9 cellular contexts compared by ENCODE assay signal in the genomic region with DNA sequence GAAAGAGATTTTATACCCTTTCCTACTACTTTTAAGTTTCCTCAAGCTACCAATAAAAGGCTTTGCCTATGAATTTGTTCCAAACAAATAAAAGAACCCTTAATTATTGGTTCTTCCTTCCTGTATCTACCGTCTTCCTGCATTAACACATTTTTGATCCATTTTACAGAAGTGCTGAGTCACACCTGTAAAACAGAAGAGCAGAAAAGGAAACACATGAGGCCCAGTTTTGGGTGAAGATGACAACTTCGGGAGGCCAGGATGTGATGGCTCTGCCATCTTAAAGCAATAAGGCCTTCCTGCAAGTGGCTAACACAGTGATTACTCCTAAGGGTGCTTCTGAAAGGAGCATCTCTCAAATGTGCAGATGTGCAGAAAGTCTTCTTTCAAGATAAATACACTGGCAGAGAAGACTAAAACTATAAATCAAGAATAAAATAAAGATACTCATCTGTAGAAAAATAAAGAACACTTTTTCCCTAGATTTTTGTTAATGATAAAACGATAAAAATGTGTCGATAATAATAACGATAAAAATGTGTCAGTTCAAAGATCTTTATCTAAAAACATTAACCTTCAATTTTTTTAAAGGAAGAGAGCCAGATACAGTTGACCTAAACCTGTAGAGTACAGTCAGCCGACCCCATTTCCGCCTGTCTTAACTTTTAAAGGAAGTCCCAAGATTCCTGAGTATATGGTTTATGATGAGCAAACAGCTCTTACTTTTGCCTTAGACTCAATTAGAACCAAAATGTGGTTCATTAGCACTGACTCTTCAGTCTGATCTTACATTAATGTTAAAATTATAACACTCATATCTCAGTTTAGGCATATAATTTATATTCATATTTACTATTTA.
DNase-seq lines count a peak whose midpoint lies in the region; ATAC-seq and TF ChIP-seq lines count a peak whose summit lies in the region.
"Had no signal": no experiment of that assay in that cellular context is flagged by ENCODE, and none has a peak within 500 bp of the region (broad histone marks: within the 10 kb centered on the region; RNA-seq: fewer than 3 reads in every experiment).

No MANE protein-coding gene starts in this region.

- H3K79me2 ChIP-seq in Karpas-422 (ENCODE audit: low read length) = peaks cover 30% of the 10 kb centered on the region

- DNase-seq in activated T-cell treated with anti-CD3 and anti-CD28 coated beads, Interleukin-2, amount 50 U/mL, for 72 hours = peak in 1 of 2 donors; percentile 21
- DNase-seq in activated T-cell treated with anti-CD3 and anti-CD28 coated beads, Interleukin-2, amount 50 U/mL, for 4 hours = no peak
- DNase-seq in Karpas-422 = peak; percentile 58
- no peak for DNase-seq in activated CD8-positive, alpha-beta T cell treated with anti-CD3 and anti-CD28 coated beads, Interleukin-2, amount 10 ng/mL, durations not matched to agents 7 days and 5 days
- no peak for DNase-seq in NCI-H446 (lab: John Stamatoyannopoulos, UW)
- DNase-seq in transverse colon = no peak
- DNase-seq in NCI-H2107 treated with DMSO at 0.1 percent for 48 hours (lab: John Stamatoyannopoulos, UW; ENCODE audit: unreplicated experiment) = no peak
- DNase-seq: BE2C had no signal

- H3K4me1 ChIP-seq in Karpas-422 (ENCODE audit: low read length) = peaks cover 20% of the 10 kb centered on the region
- H3K4me1 ChIP-seq in neutrophil (ENCODE audit: control insufficient read depth in 1 of 2, insufficient read depth in 1 of 2, low read depth in 1 of 2, low read length in 1 of 2) = peaks cover 84 to 87% of the 10 kb centered on the region in 2 experiments
- peaks cover 0 to 32% (median 8%) of the 10 kb centered on the region in 4 donors for H3K4me1 ChIP-seq in transverse colon

- H3K4me3 ChIP-seq in Karpas-422 (ENCODE audit: low read length) (no peak overlapping the region), neutrophil (ENCODE audit: low read depth in 1 of 2, low read length in 1 of 2) (peak overlapping the region in 1 of 2 experiments; percentile 19), transverse colon (no peak overlapping the region)

- H3K4me2 ChIP-seq in Karpas-422 (ENCODE audit: low read depth, low read length, poor library complexity, severe bottlenecking) = peak overlapping the region; percentile 12

- H3K36me3 ChIP-seq in Karpas-422 (ENCODE audit: insufficient read depth, low read length) (no peaks in the 10 kb centered on the region), neutrophil (no peaks in the 10 kb centered on the region), transverse colon (no peaks in the 10 kb centered on the region)
- H3K36me3 ChIP-seq: BE2C had no signal

- 77 to 79% methylated on average over 7 of the region's 7 CpGs for WGBS in transverse colon (ENCODE audit: low coverage in 1 of 2), 2 donors

- no peaks in the 10 kb centered on the region for H3K9me2 ChIP-seq in Karpas-422 (replicated peaks; ENCODE audit: insufficient read depth, low read length)

- H3K27ac Mint-ChIP-seq in activated T-cell treated with anti-CD3 and anti-CD28 coated beads, Interleukin-2, amount 50 U/mL, for 72 hours = peak overlapping the region; percentile 17
- peak overlapping the region; percentile 4 for H3K27ac Mint-ChIP-seq in activated CD8-positive, alpha-beta T cell treated with anti-CD3 and anti-CD28 coated beads, Interleukin-2, amount 10 ng/mL, durations not matched to agents 7 days and 5 days

- H3K4me1 Mint-ChIP-seq in activated T-cell treated with anti-CD3 and anti-CD28 coated beads, Interleukin-2, amount 50 U/mL, for 72 hours (ENCODE audit: low read depth) = peaks cover 62% of the 10 kb centered on the region
- peaks cover 47% of the 10 kb centered on the region for H3K4me1 Mint-ChIP-seq in activated T-cell treated with anti-CD3 and anti-CD28 coated beads, Interleukin-2, amount 50 U/mL, for 4 hours (ENCODE audit: low read depth)
- H3K4me1 Mint-ChIP-seq in activated CD8-positive, alpha-beta T cell treated with anti-CD3 and anti-CD28 coated beads, Interleukin-2, amount 10 ng/mL, durations not matched to agents 7 days and 5 days (ENCODE audit: low read depth) = peaks cover 42% of the 10 kb centered on the region

- H3K9me3 Mint-ChIP-seq in activated T-cell treated with anti-CD3 and anti-CD28 coated beads, Interleukin-2, amount 50 U/mL, for 72 hours = no peaks in the 10 kb centered on the region
- H3K9me3 Mint-ChIP-seq in activated T-cell treated with anti-CD3 and anti-CD28 coated beads, Interleukin-2, amount 50 U/mL, for 4 hours = no peaks in the 10 kb centered on the region
- no peaks in the 10 kb centered on the region for H3K9me3 Mint-ChIP-seq in activated CD8-positive, alpha-beta T cell treated with anti-CD3 and anti-CD28 coated beads, Interleukin-2, amount 10 ng/mL, durations not matched to agents 7 days and 5 days (ENCODE audit: insufficient read depth)

- H3K27me3 Mint-ChIP-seq in activated T-cell treated with anti-CD3 and anti-CD28 coated beads, Interleukin-2, amount 50 U/mL, for 72 hours (ENCODE audit: low read depth) = no peaks in the 10 kb centered on the region
- no peaks in the 10 kb centered on the region for H3K27me3 Mint-ChIP-seq in activated T-cell treated with anti-CD3 and anti-CD28 coated beads, Interleukin-2, amount 50 U/mL, for 4 hours (ENCODE audit: low read depth)
- no peaks in the 10 kb centered on the region for H3K27me3 Mint-ChIP-seq in activated CD8-positive, alpha-beta T cell treated with anti-CD3 and anti-CD28 coated beads, Interleukin-2, amount 10 ng/mL, durations not matched to agents 7 days and 5 days (ENCODE audit: low read depth)

- intact Hi-C loops in transverse colon (cut with DNase I; ENCODE audit: low total_unique reads) = no loop called here

- H3K9me3 ChIP-seq in Karpas-422 (ENCODE audit: low read length) = no peaks in the 10 kb centered on the region
- no peaks in the 10 kb centered on the region for H3K9me3 ChIP-seq in neutrophil
- no peaks in the 10 kb centered on the region for H3K9me3 ChIP-seq in transverse colon
- H3K9me3 ChIP-seq: BE2C had no signal

- H2AFZ ChIP-seq in Karpas-422 (ENCODE audit: low read length) = no peak overlapping the region

- TF ChIP-seq EP300 in transverse colon (IDR thresholded peaks at IDR 0.05; ENCODE audit: low read depth) = no peak

- TF ChIP-seq CTCF in neutrophil (IDR thresholded peaks at IDR 0.05) (no peak), transverse colon (IDR thresholded peaks at IDR 0.05) (no peak)

- H3K27me3 ChIP-seq in Karpas-422 (ENCODE audit: low read length) (no peaks in the 10 kb centered on the region), neutrophil (no peaks in the 10 kb centered on the region), transverse colon (no peaks in the 10 kb centered on the region)
- H3K27me3 ChIP-seq: BE2C had no signal

- H3K27ac ChIP-seq in Karpas-422 (ENCODE audit: low read length) = peak overlapping the region; percentile 73
- H3K27ac ChIP-seq in neutrophil = peak overlapping the region; percentile 83
- H3K27ac ChIP-seq in transverse colon = no peak overlapping the region

- POLR2A ChIA-PET in activated CD8-positive, alpha-beta T cell treated with anti-CD3 and anti-CD28 coated beads, Interleukin-2, amount 10 ng/mL, durations not matched to agents 7 days and 5 days (lab: Charles Lee) = no interaction called here

- H3K9ac ChIP-seq in Karpas-422 (ENCODE audit: low read length) = no peak overlapping the region

- in situ Hi-C loops in transverse colon (cut with MboI; ENCODE audit: low pct_ligation_motif_present in 1 of 4, low pct_unique_long_range_greater_than_20kb in 1 of 4, low sequenced_read_pairs in 3 of 4) = loop anchor here in 1 of 4 donors (25.0 kb wide), 1 partner anchor 168 kb away; no protein-coding TSS in a partner anchor

- no peaks in the 10 kb centered on the region for H4K20me1 ChIP-seq in Karpas-422 (ENCODE audit: insufficient read depth, low read depth, low read length)

- CTCF ChIA-PET in activated CD8-positive, alpha-beta T cell treated with anti-CD3 and anti-CD28 coated beads, Interleukin-2, amount 10 ng/mL, durations not matched to agents 7 days and 5 days (lab: Charles Lee) = interaction anchor here (1.2 to 4.6 kb wide), 2 partner anchors 14 to 19 kb away, joined by 3 to 28 read pairs; no protein-coding TSS in a partner anchor

- peak in 1 of 2 donors; percentile 50 for ATAC-seq in activated T-cell treated with anti-CD3 and anti-CD28 coated beads, Interleukin-2, amount 50 U/mL, for 72 hours (replicated peaks in 1 of 2)
- no peak for ATAC-seq in activated T-cell treated with anti-CD3 and anti-CD28 coated beads, Interleukin-2, amount 50 U/mL, for 4 hours
- no peak for ATAC-seq in activated CD8-positive, alpha-beta T cell treated with anti-CD3 and anti-CD28 coated beads, Interleukin-2, amount 10 ng/mL, durations not matched to agents 7 days and 5 days

- H3K36me3 Mint-ChIP-seq in activated T-cell treated with anti-CD3 and anti-CD28 coated beads, Interleukin-2, amount 50 U/mL, for 72 hours (ENCODE audit: insufficient read depth in 2 of 2) = no peaks in the 10 kb centered on the region
- H3K36me3 Mint-ChIP-seq in activated T-cell treated with anti-CD3 and anti-CD28 coated beads, Interleukin-2, amount 50 U/mL, for 4 hours (ENCODE audit: insufficient read depth) = peaks cover 5% of the 10 kb centered on the region
- H3K36me3 Mint-ChIP-seq in activated CD8-positive, alpha-beta T cell treated with anti-CD3 and anti-CD28 coated beads, Interleukin-2, amount 10 ng/mL, durations not matched to agents 7 days and 5 days (ENCODE audit: low read depth) = peaks cover 6% of the 10 kb centered on the region

- H3K4me3 Mint-ChIP-seq in activated T-cell treated with anti-CD3 and anti-CD28 coated beads, Interleukin-2, amount 50 U/mL, for 72 hours = peak overlapping the region; percentile 39 to 47
- H3K4me3 Mint-ChIP-seq in activated T-cell treated with anti-CD3 and anti-CD28 coated beads, Interleukin-2, amount 50 U/mL, for 4 hours = no peak overlapping the region
- H3K4me3 Mint-ChIP-seq in activated CD8-positive, alpha-beta T cell treated with anti-CD3 and anti-CD28 coated beads, Interleukin-2, amount 10 ng/mL, durations not matched to agents 7 days and 5 days = no peak overlapping the region

- no peak for TF ChIP-seq POLR2A in transverse colon (IDR thresholded peaks at IDR 0.05)

Comparison
In these comparisons a context has a peak if more than half of its experiments do, and no peak if none do; other contexts are left out.
1. H3K4me3 Mint-ChIP-seq: peak in activated T-cell treated with anti-CD3 and anti-CD28 coated beads, Interleukin-2, amount 50 U/mL, for 72 hours (2 of 2); none in activated T-cell treated with anti-CD3 and anti-CD28 coated beads, Interleukin-2, amount 50 U/mL, for 4 hours (single experiment) and activated CD8-positive, alpha-beta T cell treated with anti-CD3 and anti-CD28 coated beads, Interleukin-2, amount 10 ng/mL, durations not matched to agents 7 days and 5 days (single experiment).
2. H3K27ac ChIP-seq: peak in Karpas-422 (single experiment) and neutrophil (single experiment); none in transverse colon (0 of 4).